26 cellular contexts compared by ENCODE assay signal in the genomic region with DNA sequence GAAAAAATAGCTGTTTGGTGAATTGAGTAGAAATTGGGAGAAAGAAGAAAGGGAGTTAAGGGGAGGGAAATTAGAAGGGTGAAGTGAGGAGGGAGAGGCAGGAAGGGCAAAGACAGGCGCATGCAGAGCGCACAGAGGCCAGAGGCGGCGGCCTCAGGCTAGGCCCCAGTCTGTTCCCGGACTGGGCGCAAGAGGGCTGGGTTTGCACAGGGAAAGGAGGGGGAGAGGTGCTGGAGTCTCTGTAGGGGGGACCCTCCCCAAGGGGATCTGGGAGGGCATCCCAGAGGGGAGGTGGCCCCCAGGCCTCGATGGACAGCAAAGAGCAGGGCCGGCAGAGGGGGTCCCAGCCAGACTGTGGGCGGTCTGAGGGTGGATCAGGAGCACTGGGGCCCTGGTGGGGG. TPM values are rescaled to one million over a fixed set of nuclear protein-coding genes. Genes with fewer than 3 reads are reported as not detected.
A peak's percentile ranks its signal among the peaks of the same experiment; 100 is the strongest.
DNase-seq lines count a peak whose midpoint lies in the region; ATAC-seq and TF ChIP-seq lines count a peak whose summit lies in the region.
"Had no signal": no experiment of that assay in that cellular context is flagged by ENCODE, and none has a peak within 500 bp of the region (broad histone marks: within the 10 kb centered on the region; RNA-seq: fewer than 3 reads in every experiment).

No MANE protein-coding gene starts in this region.

- H3K27me3 Mint-ChIP-seq in dendritic cell treated with granulocyte-macrophage colony-stimulating factor and Interleukin-4, amounts not matched to agents 40 ng/mL and 50 ng/mL, for 4 days, result peaks cover 77% of the 10 kb centered on the region
- H3K27me3 Mint-ChIP-seq in nephron (ENCODE audit: low read depth), result peaks cover 30% of the 10 kb centered on the region

- ATAC-seq in omental fat pad (ENCODE audit: low FRiP score) (no peak), HG03469 (IDR thresholded peaks at IDR 0.05; ENCODE audit: unreplicated experiment) (no peak)

- H3K4me3 ChIP-seq in BLaER1, result no peak overlapping the region
- H3K4me3 ChIP-seq in NT2/D1 (ENCODE audit: insufficient read length, low read depth), result no peak overlapping the region
- H3K4me3 ChIP-seq: GM23248, hepatocyte had no signal

- H3K9me3 Mint-ChIP-seq in dendritic cell treated with granulocyte-macrophage colony-stimulating factor and Interleukin-4, amounts not matched to agents 40 ng/mL and 50 ng/mL, for 4 days, result no peaks in the 10 kb centered on the region
- no peaks in the 10 kb centered on the region for H3K9me3 Mint-ChIP-seq in nephron
- H3K9me3 Mint-ChIP-seq: activated CD4-positive, alpha-beta T cell treated with anti-CD3 and anti-CD28 coated beads, Interleukin-2, amount 10 ng/mL, durations not matched to agents 24 days and 14 days; activated naive CD4-positive, alpha-beta T cell treated with anti-CD3 and anti-CD28 coated beads, Interleukin-2, amount 50 U/mL, for 24 hours; T-helper 2 cell treated with Interferon-gamma antibody and Interleukin-4, amounts not matched to agents 5 μg/mL and 100 μg/mL, for 36 hours had no signal

- peaks cover 41% of the 10 kb centered on the region for H3K4me1 Mint-ChIP-seq in dendritic cell treated with granulocyte-macrophage colony-stimulating factor and Interleukin-4, amounts not matched to agents 40 ng/mL and 50 ng/mL, for 4 days (ENCODE audit: low read depth)
- H3K4me1 Mint-ChIP-seq in nephron, result peaks cover 20% of the 10 kb centered on the region

- intact Hi-C loops in dendritic cell treated with granulocyte-macrophage colony-stimulating factor and Interleukin-4, amounts not matched to agents 40 ng/mL and 50 ng/mL, for 4 days (cut with micrococcal nuclease), result no loop called here

- H3K4me3 Mint-ChIP-seq in dendritic cell treated with granulocyte-macrophage colony-stimulating factor and Interleukin-4, amounts not matched to agents 40 ng/mL and 50 ng/mL, for 4 days, result peak overlapping the region; percentile 10
- peak overlapping the region; percentile 86 to 88 (median 87) for H3K4me3 Mint-ChIP-seq in nephron

- no peak overlapping the region for H3K9ac ChIP-seq in BLaER1
- peak overlapping the region; percentile 7 for H3K9ac ChIP-seq in NT2/D1 (ENCODE audit: insufficient read length, low read depth)
- H3K9ac ChIP-seq: GM23248, SK-N-SH had no signal

- H3K4me1 ChIP-seq in BLaER1, result peaks cover 86% of the 10 kb centered on the region
- peaks cover 16% of the 10 kb centered on the region for H3K4me1 ChIP-seq in NT2/D1 (ENCODE audit: insufficient read depth, insufficient read length)

- H3K27me3 ChIP-seq in BLaER1, result peaks cover 19% of the 10 kb centered on the region; the same call in 1 of the 2 replicates
- H3K27me3 ChIP-seq in NT2/D1 (ENCODE audit: insufficient read depth, insufficient read length), result peaks cover 68% of the 10 kb centered on the region

- H3K9me3 ChIP-seq in BLaER1, result no peaks in the 10 kb centered on the region
- no peaks in the 10 kb centered on the region for H3K9me3 ChIP-seq in NT2/D1 (ENCODE audit: insufficient read depth, low read length)
- H3K9me3 ChIP-seq: ascending aorta, SK-N-SH, upper lobe of left lung had no signal

- DNase-seq in NT2/D1 (ENCODE audit: low read depth, low spot score) (no peak), GOT3 (lab: John Stamatoyannopoulos, UW) (no peak), NCI-H1105 treated with DMSO at 0.1 percent for 48 hours (lab: John Stamatoyannopoulos, UW) (no peak), omental fat pad (ENCODE audit: low spot score) (no peak)
- DNase-seq: activated CD4-positive, alpha-beta T cell treated with anti-CD3 and anti-CD28 coated beads, Interleukin-2, amount 10 ng/mL, durations not matched to agents 24 days and 14 days; AML-193; erythroblast; foreskin fibroblast; GDM1; GM23248; KBM-7; MV-4-11; NCI-H1694; NCI-H2171 treated with DMSO at 0.1 percent for 48 hours; NCI-H526 treated with DMSO at 0.1 percent for 48 hours; SK-N-SH had no signal

- H3K27ac Mint-ChIP-seq in dendritic cell treated with granulocyte-macrophage colony-stimulating factor and Interleukin-4, amounts not matched to agents 40 ng/mL and 50 ng/mL, for 4 days, result no peak overlapping the region
- peak overlapping the region in 2 of 3 experiments; percentile 34 to 69 for H3K27ac Mint-ChIP-seq in nephron
- H3K27ac Mint-ChIP-seq: activated naive CD4-positive, alpha-beta T cell treated with anti-CD3 and anti-CD28 coated beads, Interleukin-2, amount 50 U/mL, for 24 hours; T-helper 2 cell treated with Interferon-gamma antibody and Interleukin-4, amounts not matched to agents 5 μg/mL and 100 μg/mL, for 36 hours had no signal

- no peak overlapping the region for H3K27ac ChIP-seq in BLaER1
- H3K27ac ChIP-seq: ascending aorta, GM23248, hepatocyte, upper lobe of left lung had no signal

- H3K36me3 ChIP-seq in BLaER1, result no peaks in the 10 kb centered on the region
- H3K36me3 ChIP-seq in NT2/D1 (ENCODE audit: insufficient read depth, insufficient read length, low read length), result no peaks in the 10 kb centered on the region
- H3K36me3 ChIP-seq: ascending aorta, upper lobe of left lung had no signal

- TF ChIP-seq CTCF in nephron (IDR thresholded peaks at IDR 0.05; ENCODE audit: unreplicated experiment in 3 of 3) (no peak), omental fat pad (IDR thresholded peaks at IDR 0.05) (no peak)

- H4K20me1 ChIP-seq in BLaER1, result peaks cover 79% of the 10 kb centered on the region

- H3K4me2 ChIP-seq in BLaER1, result peak overlapping the region; percentile 97

- H3K36me3 Mint-ChIP-seq in dendritic cell treated with granulocyte-macrophage colony-stimulating factor and Interleukin-4, amounts not matched to agents 40 ng/mL and 50 ng/mL, for 4 days (ENCODE audit: low read depth), result no peaks in the 10 kb centered on the region
- H3K36me3 Mint-ChIP-seq in nephron (ENCODE audit: low read depth), result no peaks in the 10 kb centered on the region
- H3K36me3 Mint-ChIP-seq: activated naive CD4-positive, alpha-beta T cell treated with anti-CD3 and anti-CD28 coated beads, Interleukin-2, amount 50 U/mL, for 24 hours had no signal

RNA-seq across cellular contexts. Expression of a gene that starts 1.3 kb away (rescaled TPM):
- not detected for total RNA-seq in omental fat pad
- total RNA-seq: activated CD4-positive, alpha-beta T cell treated with anti-CD3 and anti-CD28 coated beads, Interleukin-2, amount 10 ng/mL, durations not matched to agents 24 days and 14 days; HT1080 had no signal

RNA-seq across cellular contexts. Expression of a gene that starts 48.2 kb away (rescaled TPM):
- 10 to 100 TPM; 44.4 to 59.2 (median 52.5) TPM for total RNA-seq in omental fat pad

RNA-seq across cellular contexts. Expression of a gene that starts 60.0 kb away (rescaled TPM):
- 100 to 1,000 TPM; 265 to 424 (median 362) TPM for total RNA-seq in omental fat pad
